In genomic region chr9:131404581-131404980, GRCh38 we compare ENCODE assay signal across 10 cellular contexts. TPM values are rescaled to one million over a fixed set of nuclear protein-coding genes. Genes with fewer than 3 reads are reported as not detected.
DNase-seq lines count a peak whose midpoint lies in the region; ATAC-seq and TF ChIP-seq lines count a peak whose summit lies in the region.
"Had no signal": no experiment of that assay in that cellular context is flagged by ENCODE, and none has a peak within 500 bp of the region (broad histone marks: within the 10 kb centered on the region; RNA-seq: fewer than 3 reads in every experiment).

No MANE protein-coding gene starts in this region.

- ATAC-seq in HG03108 (IDR thresholded peaks at IDR 0.05; ENCODE audit: unreplicated experiment), result no peak

- H3K9ac ChIP-seq in BLaER1 treated with 17β-estradiol and CSF1 and Interleukin-3, amounts not matched to agents 10 nM and 100 nM, result peak overlapping the region in 3 of 11 experiments; percentile 2 to 34 (median 3); a peak in 1 of 22 replicates
- no peak overlapping the region for H3K9ac ChIP-seq in neuronal stem cell (ENCODE audit: low read depth, low read length, poor library complexity)

- H3K9me3 Mint-ChIP-seq in endothelial cell (ENCODE audit: unreplicated experiment), result no peaks in the 10 kb centered on the region
- H3K9me3 Mint-ChIP-seq in CD14-positive monocyte, result peaks cover 0 to 2% (median 0%) of the 10 kb centered on the region in 7 donors

- H3K4me1 ChIP-seq in BLaER1 treated with 17β-estradiol and CSF1 and Interleukin-3, amounts not matched to agents 10 nM and 100 nM, result peaks cover 97 to 100% (median 100%) of the 10 kb centered on the region in 10 experiments
- H3K4me1 ChIP-seq in neuronal stem cell (ENCODE audit: control insufficient read depth in 2 of 2, insufficient read depth in 1 of 2, low read depth in 1 of 2, low read length in 2 of 2) (peaks cover 41 to 70% of the 10 kb centered on the region in 2 donors), BE2C (peaks cover 27% of the 10 kb centered on the region)

- no peak overlapping the region for H3K4me3 ChIP-seq in BLaER1 treated with 17β-estradiol and CSF1 and Interleukin-3, amounts not matched to agents 10 nM and 100 nM
- H3K4me3 ChIP-seq in neuronal stem cell (ENCODE audit: low read length in 2 of 2), result no peak overlapping the region
- no peak overlapping the region for H3K4me3 ChIP-seq in BE2C (ENCODE audit: low read depth, low read length)
- H3K4me3 ChIP-seq: SJSA1 had no signal

- TF ChIP-seq CTCF in endothelial cell (IDR thresholded peaks at IDR 0.05; ENCODE audit: unreplicated experiment), result no peak
- TF ChIP-seq CTCF in BE2C (IDR thresholded peaks at IDR 0.05; ENCODE audit: low read depth, low read length), result no peak
- TF ChIP-seq CTCF in CD14-positive monocyte (IDR thresholded peaks at IDR 0.05), result no peak

- no CpG with 5 or more reads among the region's 5 CpGs for WGBS in neuronal stem cell (ENCODE audit: extremely low coverage in 2 of 2, insufficient read length in 2 of 2, insufficient replicate concordance in 1 of 2), 2 donors

- H3K4me2 ChIP-seq in BLaER1 treated with 17β-estradiol and CSF1 and Interleukin-3, amounts not matched to agents 10 nM and 100 nM, result peak overlapping the region; percentile 72 to 89 (median 80); a peak in 20 of 22 replicates
- no peak overlapping the region for H3K4me2 ChIP-seq in neuronal stem cell (ENCODE audit: insufficient read depth, low read length, poor library complexity, severe bottlenecking)

- H3K27me3 Mint-ChIP-seq in endothelial cell (ENCODE audit: unreplicated experiment), result peaks cover 3% of the 10 kb centered on the region
- peaks cover 0 to 2% (median 0%) of the 10 kb centered on the region in 3 donors for H3K27me3 Mint-ChIP-seq in CD14-positive monocyte (ENCODE audit: low read depth in 3 of 3)

- no peak overlapping the region for H4K91ac ChIP-seq in neuronal stem cell (ENCODE audit: low read depth, low read length, poor library complexity)

- intact Hi-C loops in CD14-positive monocyte (cut with micrococcal nuclease), result no loop called here

- H3K79me1 ChIP-seq in neuronal stem cell (ENCODE audit: low read depth, low read length), result peaks cover 2% of the 10 kb centered on the region

- H3K36me3 ChIP-seq in BLaER1 treated with 17β-estradiol and CSF1 and Interleukin-3, amounts not matched to agents 10 nM and 100 nM, result peaks cover 11 to 80% (median 55%) of the 10 kb centered on the region in 11 experiments; a peak in 19 of 22 replicates
- peaks cover 0 to 62% of the 10 kb centered on the region in 2 donors for H3K36me3 ChIP-seq in neuronal stem cell (replicated peaks in 1 of 2; ENCODE audit: control insufficient read depth in 2 of 2, insufficient read depth in 2 of 2, low read length in 2 of 2)
- peaks cover 13% of the 10 kb centered on the region for H3K36me3 ChIP-seq in BE2C
- H3K36me3 ChIP-seq: SJSA1 had no signal

- H3K27ac ChIP-seq in BLaER1 treated with 17β-estradiol and CSF1 and Interleukin-3, amounts not matched to agents 10 nM and 100 nM, result peak overlapping the region in 3 of 11 experiments; percentile 22 to 38 (median 23); a peak in 1 of 22 replicates
- H3K27ac ChIP-seq in neuronal stem cell (replicated peaks; ENCODE audit: low read length), result peak overlapping the region; percentile 54
- H3K27ac ChIP-seq: SJSA1 had no signal

- no peak overlapping the region for H2BK5ac ChIP-seq in neuronal stem cell (ENCODE audit: low read length)

- H3K14ac ChIP-seq in neuronal stem cell (ENCODE audit: low read length), result no peak overlapping the region

- no peak overlapping the region for H2BK120ac ChIP-seq in neuronal stem cell (ENCODE audit: low read depth, low read length)

- H3K27ac Mint-ChIP-seq in endothelial cell (ENCODE audit: unreplicated experiment) (no peak overlapping the region), CD14-positive monocyte (no peak overlapping the region)

- H3K9me3 ChIP-seq in BLaER1 treated with 17β-estradiol and CSF1 and Interleukin-3, amounts not matched to agents 10 nM and 100 nM (replicated peaks in 1 of 11), result no peaks in the 10 kb centered on the region
- H3K9me3 ChIP-seq in neuronal stem cell (replicated peaks in 1 of 2; ENCODE audit: control insufficient read depth in 2 of 2, insufficient read depth in 1 of 2, low read depth in 1 of 2, low read length in 2 of 2), result no peaks in the 10 kb centered on the region
- H3K9me3 ChIP-seq in BE2C, result no peaks in the 10 kb centered on the region
- H3K9me3 ChIP-seq: SJSA1 had no signal

- H2AFZ ChIP-seq in neuronal stem cell (ENCODE audit: low read length), result no peak overlapping the region

- H3K4me3 Mint-ChIP-seq in endothelial cell (ENCODE audit: unreplicated experiment) (peak overlapping the region; percentile 19), CD14-positive monocyte (no peak overlapping the region)

- no peaks in the 10 kb centered on the region for H3K27me3 ChIP-seq in BLaER1 treated with 17β-estradiol and CSF1 and Interleukin-3, amounts not matched to agents 10 nM and 100 nM
- H3K27me3 ChIP-seq in neuronal stem cell (ENCODE audit: control insufficient read depth in 3 of 3, insufficient read depth in 3 of 3, low read depth in 1 of 3, low read length in 3 of 3), result no peaks in the 10 kb centered on the region
- no peaks in the 10 kb centered on the region for H3K27me3 ChIP-seq in BE2C
- H3K27me3 ChIP-seq: SJSA1 had no signal

- H3K36me3 Mint-ChIP-seq in endothelial cell (ENCODE audit: low read depth, unreplicated experiment) (no peaks in the 10 kb centered on the region), CD14-positive monocyte (peaks cover 0 to 11% of the 10 kb centered on the region in 2 donors)

- DNase-seq in OCI-M1 (lab: John Stamatoyannopoulos, UW) (peak; percentile 76), endothelial cell (ENCODE audit: low spot score) (no peak), neuronal stem cell (ENCODE audit: low spot score) (no peak), BE2C (no peak), CD14-positive monocyte (ENCODE audit: low spot score) (no peak), H4 (ENCODE audit: low spot score) (no peak)
- DNase-seq: NCI-H187 had no signal

- no peak overlapping the region for H2BK12ac ChIP-seq in neuronal stem cell (ENCODE audit: low read length)

- H2BK15ac ChIP-seq in neuronal stem cell (ENCODE audit: low read length), result no peak overlapping the region

- H4K20me1 ChIP-seq in BLaER1 treated with 17β-estradiol and CSF1 and Interleukin-3, amounts not matched to agents 10 nM and 100 nM, result peaks cover 100% of the 10 kb centered on the region in 11 experiments

- H3K4ac ChIP-seq in neuronal stem cell (ENCODE audit: low read length), result no peak overlapping the region

- no peak overlapping the region for H3K23ac ChIP-seq in neuronal stem cell (ENCODE audit: low read depth, low read length, poor library complexity)

- H3K18ac ChIP-seq in neuronal stem cell (ENCODE audit: low read length), result no peak overlapping the region

- H4K8ac ChIP-seq in neuronal stem cell (ENCODE audit: low read depth, low read length), result no peak overlapping the region

- peaks cover 73% of the 10 kb centered on the region for H3K4me1 Mint-ChIP-seq in endothelial cell (ENCODE audit: unreplicated experiment)
- peaks cover 78% of the 10 kb centered on the region for H3K4me1 Mint-ChIP-seq in CD14-positive monocyte

- H2AK5ac ChIP-seq in neuronal stem cell (ENCODE audit: low read depth, low read length), result no peak overlapping the region

RNA-seq across cellular contexts. Expression of gene PRRC2B, which starts 10.7 kb away (rescaled TPM):
- total RNA-seq in endothelial cell (ENCODE audit: unreplicated experiment), result 350 TPM
- polyA plus RNA-seq in neuronal stem cell (2013, experiment 1 of 2), result 108 TPM
- polyA plus RNA-seq in neuronal stem cell (2013, experiment 2 of 2), result 114 TPM
- polyA plus RNA-seq in BE2C (2012; ENCODE audit: insufficient read depth, insufficient read length, low read depth), result 119 TPM
- 1 to 10 TPM; 2.8 to 8.6 TPM for polyA plus RNA-seq in CD14-positive monocyte
- total RNA-seq in H4 (2014; rRNA removed; shearing (Covaris generic)), result 26.2 and 33.1 TPM in 2 replicates

Comparison
In these comparisons a context has a peak if more than half of its experiments do, and no peak if none do; other contexts are left out.
1. RNA of gene PRRC2B, which starts 10.7 kb away (total RNA-seq): 350 TPM in endothelial cell (single experiment); 26.2 to 33.1 TPM in H4; every median in the first group is over 10 times any median in the second.